20 cellular contexts compared by ENCODE assay signal in the genomic region with DNA sequence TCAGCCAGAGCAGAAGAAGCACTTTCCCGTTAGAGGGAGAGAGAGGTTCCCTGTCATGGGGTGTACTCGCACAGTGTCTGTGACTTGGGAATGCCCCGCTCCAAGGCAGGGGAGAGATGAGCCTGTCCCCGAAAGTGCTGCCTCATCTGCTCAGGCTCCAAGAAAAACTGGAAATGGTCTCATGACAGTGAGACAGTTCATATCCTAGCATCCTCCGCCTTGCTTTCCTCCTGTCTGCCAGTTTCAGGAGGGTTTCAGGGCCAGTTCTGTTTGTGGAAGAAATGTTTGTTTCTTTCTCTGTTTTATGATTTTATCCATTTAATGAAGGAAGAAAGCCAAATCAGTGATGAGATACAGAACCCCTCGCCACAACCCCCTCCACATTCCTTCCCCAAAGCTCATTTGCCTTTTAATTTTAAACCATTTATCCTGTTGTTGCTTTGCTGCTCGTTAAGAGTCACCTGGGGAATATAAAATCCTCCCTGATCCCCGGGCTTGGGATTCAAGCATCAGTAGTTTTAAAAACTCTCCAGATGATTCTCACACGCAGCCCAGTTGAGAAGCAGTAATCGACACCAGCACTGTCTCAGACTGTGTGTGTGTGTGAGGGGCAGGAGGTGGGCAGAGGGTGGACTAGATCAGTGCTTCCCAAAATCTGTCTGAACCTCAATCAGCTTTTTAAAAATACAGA.
DNase-seq lines count a peak whose midpoint lies in the region; TF ChIP-seq lines count a peak whose summit lies in the region.
"Had no signal": no experiment of that assay in that cellular context is flagged by ENCODE, and none has a peak within 500 bp of the region (broad histone marks: within the 10 kb centered on the region; RNA-seq: fewer than 3 reads in every experiment).

No MANE protein-coding gene starts in this region.

- no peak overlapping the region for H2BK120ac ChIP-seq in mesenchymal stem cell (ENCODE audit: low read depth, low read length)

- H3K36me3 ChIP-seq in mesenchymal stem cell (ENCODE audit: control insufficient read depth in 1 of 2, insufficient read depth in 2 of 2, low read depth in 1 of 2, low read length in 2 of 2) (no peaks in the 10 kb centered on the region), uterus (no peaks in the 10 kb centered on the region), transverse colon (no peaks in the 10 kb centered on the region), OCI-LY7 (ENCODE audit: insufficient read depth, low read length) (no peaks in the 10 kb centered on the region)
- H3K36me3 ChIP-seq: ovary, stomach had no signal

- no peak overlapping the region for H3K4ac ChIP-seq in mesenchymal stem cell (ENCODE audit: low read depth in 1 of 2, low read length in 2 of 2)

- TF ChIP-seq CTCF in uterus (IDR thresholded peaks at IDR 0.05) (no peak), transverse colon (IDR thresholded peaks at IDR 0.05) (no peak), OCI-LY7 (conservative IDR thresholded peaks at IDR 0.05; ENCODE audit: low read length) (no peak)

- H4K20me1 ChIP-seq in OCI-LY7 (ENCODE audit: insufficient read depth, low read length) = no peaks in the 10 kb centered on the region

- no peak overlapping the region for H2AK5ac ChIP-seq in mesenchymal stem cell (ENCODE audit: low read length, severe bottlenecking)

- in situ Hi-C loops in transverse colon (cut with MboI; ENCODE audit: low pct_ligation_motif_present in 1 of 4, low pct_unique_long_range_greater_than_20kb in 1 of 4, low sequenced_read_pairs in 3 of 4) = no loop called here

- 89% methylated on average over 10 of the region's 10 CpGs for WGBS in mesenchymal stem cell
- WGBS in transverse colon (ENCODE audit: low coverage in 1 of 2), 2 donors = 71 to 76% methylated on average over 8 to 10 of the region's 10 CpGs

- H3K23ac ChIP-seq in mesenchymal stem cell (ENCODE audit: low read length in 2 of 2) = no peak overlapping the region

- H2AFZ ChIP-seq in mesenchymal stem cell (ENCODE audit: low read depth, low read length) (no peak overlapping the region), OCI-LY7 (ENCODE audit: low read length) (no peak overlapping the region)

- H4K91ac ChIP-seq in mesenchymal stem cell (ENCODE audit: low read length) = no peak overlapping the region

- peak overlapping the region in 1 of 2 experiments; percentile 71 for H3K18ac ChIP-seq in mesenchymal stem cell (ENCODE audit: low read depth in 1 of 2, low read length in 2 of 2)

- POLR2A ChIA-PET in OCI-LY7 (lab: Charles Lee) = interaction anchor here (0.5 to 0.8 kb wide), 2 partner anchors 34 to 229 kb away, joined by 3 read pairs; no protein-coding TSS in a partner anchor

- H3K4me3 ChIP-seq in mesenchymal stem cell (ENCODE audit: insufficient read depth in 1 of 2, low read depth in 1 of 2, low read length in 2 of 2) = peak overlapping the region in 1 of 2 experiments; percentile 29
- no peak overlapping the region for H3K4me3 ChIP-seq in uterus
- no peak overlapping the region for H3K4me3 ChIP-seq in transverse colon
- no peak overlapping the region for H3K4me3 ChIP-seq in OCI-LY7 (ENCODE audit: low read depth, low read length, poor library complexity, severe bottlenecking)
- H3K4me3 ChIP-seq: body of pancreas, ovary, stomach had no signal

- intact Hi-C loops in uterus (cut with DNase I; ENCODE audit: low total_unique reads) = no loop called here
- intact Hi-C loops in transverse colon (cut with DNase I; ENCODE audit: low total_unique reads) = no loop called here
- intact Hi-C loops in OCI-LY7 (cut with micrococcal nuclease; ENCODE audit: unreplicated experiment) = no loop called here

- no peak overlapping the region for H3K27ac ChIP-seq in mesenchymal stem cell (ENCODE audit: low read length, poor library complexity, severe bottlenecking)
- H3K27ac ChIP-seq in uterus = peak overlapping the region; percentile 80 to 87
- H3K27ac ChIP-seq in transverse colon = no peak overlapping the region
- H3K27ac ChIP-seq in OCI-LY7 (ENCODE audit: low read depth, low read length, poor library complexity, severe bottlenecking) = no peak overlapping the region
- H3K27ac ChIP-seq: body of pancreas, ovary, stomach had no signal

- no peaks in the 10 kb centered on the region for H3K79me1 ChIP-seq in mesenchymal stem cell (replicated peaks; ENCODE audit: low read length, poor library complexity, severe bottlenecking)

- no peaks in the 10 kb centered on the region for H3K79me2 ChIP-seq in OCI-LY7 (ENCODE audit: insufficient read depth, low read depth, low read length)

- peak overlapping the region; percentile 88 for H3K9ac ChIP-seq in mesenchymal stem cell (ENCODE audit: low read length)

- BruUV-seq in OCI-LY7 (replicated peaks; lab: Mats Ljungman, UMichigan) = no TSS peak

- H4K8ac ChIP-seq in mesenchymal stem cell (ENCODE audit: low read length) = no peak overlapping the region

- H2BK12ac ChIP-seq in mesenchymal stem cell (ENCODE audit: low read length in 2 of 2) = peak overlapping the region in 1 of 2 experiments; percentile 94

- H3K27me3 ChIP-seq in mesenchymal stem cell (ENCODE audit: control insufficient read depth in 1 of 2, insufficient read depth in 1 of 2, low read length in 2 of 2) (no peaks in the 10 kb centered on the region), uterus (no peaks in the 10 kb centered on the region), transverse colon (no peaks in the 10 kb centered on the region)
- H3K27me3 ChIP-seq: body of pancreas, ovary, stomach had no signal

- H3K4me2 ChIP-seq in mesenchymal stem cell (ENCODE audit: low read length, poor library complexity, severe bottlenecking) (no peak overlapping the region), OCI-LY7 (ENCODE audit: low read length) (no peak overlapping the region)

- CTCF ChIA-PET in OCI-LY7 (lab: Charles Lee; ENCODE audit: unreplicated experiment) = no interaction called here

- H2BK15ac ChIP-seq in mesenchymal stem cell (ENCODE audit: low read depth, poor library complexity, severe bottlenecking) = no peak overlapping the region

- no peak for TF ChIP-seq EP300 in transverse colon (IDR thresholded peaks at IDR 0.05; ENCODE audit: low read depth)

- H3K9me2 ChIP-seq in OCI-LY7 (ENCODE audit: insufficient read depth, low read length) = no peaks in the 10 kb centered on the region

- TF ChIP-seq POLR2A in uterus (IDR thresholded peaks at IDR 0.05) = no peak
- TF ChIP-seq POLR2A in transverse colon (IDR thresholded peaks at IDR 0.05) = no peak

- H2BK5ac ChIP-seq in mesenchymal stem cell (ENCODE audit: low read depth, low read length, poor library complexity, severe bottlenecking) = no peak overlapping the region

- H3K9me3 ChIP-seq in mesenchymal stem cell (ENCODE audit: control insufficient read depth, low read length) = no peaks in the 10 kb centered on the region
- H3K9me3 ChIP-seq in uterus = no peaks in the 10 kb centered on the region
- no peaks in the 10 kb centered on the region for H3K9me3 ChIP-seq in transverse colon
- no peaks in the 10 kb centered on the region for H3K9me3 ChIP-seq in OCI-LY7 (ENCODE audit: low read length)
- H3K9me3 ChIP-seq: body of pancreas, ovary, stomach had no signal

- H3K4me1 ChIP-seq in mesenchymal stem cell (ENCODE audit: control insufficient read depth, insufficient read depth, low read depth, low read length) (peaks cover 13% of the 10 kb centered on the region), uterus (peaks cover 0 to 3% of the 10 kb centered on the region in 2 donors), transverse colon (peaks cover 0 to 11% (median 2%) of the 10 kb centered on the region in 4 donors), OCI-LY7 (ENCODE audit: insufficient read depth, low read length, poor library complexity, severe bottlenecking) (no peaks in the 10 kb centered on the region)
- H3K4me1 ChIP-seq: body of pancreas, stomach had no signal

- H3K14ac ChIP-seq in mesenchymal stem cell (ENCODE audit: low read length in 2 of 2) = no peak overlapping the region

- peak; percentile 33 for DNase-seq in EH (ENCODE audit: low read depth)
- peak; percentile 57 for DNase-seq in NCI-H82 treated with DMSO at 0.1 percent for 48 hours (lab: John Stamatoyannopoulos, UW; ENCODE audit: unreplicated experiment)
- peak; percentile 14 for DNase-seq in mesenchymal stem cell
- DNase-seq in uterus = peak; percentile 61 to 79
- DNase-seq in transverse colon = no peak
- DNase-seq in OCI-LY7 (ENCODE audit: low spot score) = no peak
- no peak for DNase-seq in stimulated activated CD4-positive, alpha-beta T cell treated with anti-CD3 and anti-CD28 coated beads, Interleukin-2, amount 100 ng/mL, for 48 hours
- DNase-seq: activated CD4-positive, alpha-beta T cell treated with anti-CD3 and anti-CD28 coated beads, Interleukin-2, amount 50 U/mL, for 1 hour; body of pancreas; DMS79; KG1; kidney glomerular epithelial cell; naive thymus-derived CD4-positive, alpha-beta T cell; NCI-H1694; NCI-H345; ovary; RPMI8226; stimulated activated CD4-positive, alpha-beta T cell treated with anti-CD3 and anti-CD28 coated beads, Interleukin-12 subunit alpha, Interleukin-12 subunit beta, amount 100 ng/mL, for 4 hours; stomach; T-helper 2 cell had no signal

Comparison
In these comparisons a context has a peak if more than half of its experiments do, and no peak if none do; other contexts are left out.
1. DNase-seq: peak in EH (single experiment), NCI-H82 treated with DMSO at 0.1 percent for 48 hours (single experiment), mesenchymal stem cell (single experiment) and uterus (2 of 2); none in transverse colon (single experiment), OCI-LY7 (single experiment) and stimulated activated CD4-positive, alpha-beta T cell treated with anti-CD3 and anti-CD28 coated beads, Interleukin-2, amount 100 ng/mL, for 48 hours (0 of 2).
2. H3K27ac ChIP-seq: peak in uterus (2 of 2); none in mesenchymal stem cell (single experiment), transverse colon (0 of 4) and OCI-LY7 (single experiment).